In the genomic region with DNA sequence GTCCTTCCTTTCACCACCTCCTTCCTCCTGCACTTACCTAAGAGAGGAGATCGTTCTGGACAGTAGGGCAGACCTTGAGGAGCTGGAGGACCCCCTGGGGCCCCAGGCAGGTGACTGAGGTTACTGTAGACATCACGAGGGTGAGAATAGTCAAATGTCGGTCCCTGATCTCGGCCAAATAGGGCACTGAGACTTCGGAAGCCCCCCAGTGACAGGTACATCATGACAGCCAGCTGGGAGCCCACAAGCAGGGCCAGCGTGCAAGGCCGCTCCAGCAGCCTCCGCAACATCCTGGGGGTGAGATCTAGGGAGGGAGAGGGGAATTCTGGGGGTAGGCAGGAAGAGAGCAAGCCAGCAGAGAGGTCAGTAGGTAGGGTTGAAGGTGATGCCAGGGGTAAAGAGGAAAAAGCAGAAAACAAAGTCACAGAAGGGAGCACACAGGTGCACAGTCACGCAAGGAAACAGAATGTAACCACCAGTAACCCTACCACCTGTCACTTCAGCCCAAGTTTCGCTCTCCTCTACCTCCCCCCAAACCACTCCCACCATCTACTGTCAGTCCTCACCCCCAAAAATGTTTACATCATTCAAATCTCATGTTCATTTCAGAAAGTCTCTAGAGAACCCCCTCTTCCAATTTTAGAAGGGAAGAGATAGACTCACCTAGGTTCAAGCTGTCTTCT, we compare ENCODE assay signal across 9 cellular contexts. TPM values are rescaled to one million over a fixed set of nuclear protein-coding genes. Genes with fewer than 3 reads are reported as not detected.
A peak's percentile ranks its signal among the peaks of the same experiment; 100 is the strongest.
DNase-seq lines count a peak whose midpoint lies in the region; FAIRE-seq and TF ChIP-seq lines count a peak whose summit lies in the region.
"Had no signal": no experiment of that assay in that cellular context is flagged by ENCODE, and none has a peak within 500 bp of the region (broad histone marks: within the 10 kb centered on the region; RNA-seq: fewer than 3 reads in every experiment).

No MANE protein-coding gene starts in this region.

- no peak for FAIRE-seq in small intestine (lab: Jason Lieb, UNC)

- H3K36me3 Mint-ChIP-seq in CD14-positive monocyte, result peaks cover 48 to 54% of the 10 kb centered on the region in 2 donors
- peaks cover 60% of the 10 kb centered on the region for H3K36me3 Mint-ChIP-seq in dendritic cell treated with granulocyte-macrophage colony-stimulating factor and Interleukin-4, amounts not matched to agents 40 ng/mL and 50 ng/mL, for 4 days (ENCODE audit: low read depth)
- peaks cover 2% of the 10 kb centered on the region for H3K36me3 Mint-ChIP-seq in neural crest cell (ENCODE audit: low read depth)

- H3K27ac Mint-ChIP-seq in CD14-positive monocyte (peak overlapping the region in 5 of 7 donors; percentile 95 to 100 (median 100)), neural crest cell (ENCODE audit: unreplicated experiment) (no peak overlapping the region)
- peak overlapping the region; percentile 91 for H3K27ac Mint-ChIP-seq in dendritic cell treated with granulocyte-macrophage colony-stimulating factor and Interleukin-4, amounts not matched to agents 40 ng/mL and 50 ng/mL, for 4 days

- no peaks in the 10 kb centered on the region for H3K9me3 Mint-ChIP-seq in CD14-positive monocyte
- no peaks in the 10 kb centered on the region for H3K9me3 Mint-ChIP-seq in dendritic cell treated with granulocyte-macrophage colony-stimulating factor and Interleukin-4, amounts not matched to agents 40 ng/mL and 50 ng/mL, for 4 days
- no peaks in the 10 kb centered on the region for H3K9me3 Mint-ChIP-seq in neural crest cell

- H3K27me3 ChIP-seq in small intestine (ENCODE audit: control insufficient read depth in 2 of 2, insufficient read depth in 2 of 2, low read length in 2 of 2), result no peaks in the 10 kb centered on the region

- 78 to 87% (median 85%) methylated on average over 10 of the region's 10 CpGs for WGBS in small intestine, 3 donors

- TF ChIP-seq CTCF in CD14-positive monocyte (IDR thresholded peaks at IDR 0.05), result no peak
- TF ChIP-seq CTCF in LNCaP clone FGC (IDR thresholded peaks at IDR 0.05; ENCODE audit: control insufficient read depth, extremely low read depth, insufficient read depth), result no peak
- no peak for TF ChIP-seq CTCF in neural crest cell (conservative IDR thresholded peaks at IDR 0.05)

- peak overlapping the region in 1 of 2 donors; percentile 93 for H3K27ac ChIP-seq in small intestine (ENCODE audit: low read depth in 1 of 2, low read length in 1 of 2)

- peaks cover 6 to 10% of the 10 kb centered on the region in 2 donors for H3K36me3 ChIP-seq in small intestine (ENCODE audit: control insufficient read depth in 2 of 2, insufficient read depth in 2 of 2, low read length in 2 of 2)

- H3K4me1 Mint-ChIP-seq in CD14-positive monocyte (peaks cover 30% of the 10 kb centered on the region), neural crest cell (peaks cover 30% of the 10 kb centered on the region)
- peaks cover 31% of the 10 kb centered on the region for H3K4me1 Mint-ChIP-seq in dendritic cell treated with granulocyte-macrophage colony-stimulating factor and Interleukin-4, amounts not matched to agents 40 ng/mL and 50 ng/mL, for 4 days (ENCODE audit: low read depth)

- H3K27me3 Mint-ChIP-seq in CD14-positive monocyte (ENCODE audit: low read depth in 3 of 3) (no peaks in the 10 kb centered on the region), neural crest cell (ENCODE audit: low read depth) (no peaks in the 10 kb centered on the region)
- H3K27me3 Mint-ChIP-seq in dendritic cell treated with granulocyte-macrophage colony-stimulating factor and Interleukin-4, amounts not matched to agents 40 ng/mL and 50 ng/mL, for 4 days, result no peaks in the 10 kb centered on the region

- peak overlapping the region; percentile 92 for H3K4me3 ChIP-seq in LNCaP clone FGC (ENCODE audit: low read depth, low read length)
- peak overlapping the region in 1 of 2 donors; percentile 65 for H3K4me3 ChIP-seq in small intestine (ENCODE audit: low read depth in 1 of 2, low read length in 2 of 2)

- DNase-seq in CD14-positive monocyte (ENCODE audit: low spot score) (no peak), LNCaP clone FGC (ENCODE audit: low read depth) (no peak), neural crest cell (ENCODE audit: low read depth, low spot score) (no peak), NCI-H1092 treated with DMSO at 0.1 percent for 48 hours (lab: John Stamatoyannopoulos, UW) (no peak), cerebellar cortex (ENCODE audit: low spot score) (no peak), small intestine (no peak), RKO (ENCODE audit: low spot score) (no peak)
- DNase-seq: effector CD8-positive, alpha-beta T cell had no signal

- no peaks in the 10 kb centered on the region for H3K9me3 ChIP-seq in small intestine (ENCODE audit: control insufficient read depth, low read depth)

- H3K4me3 Mint-ChIP-seq in CD14-positive monocyte, result peak overlapping the region; percentile 99 to 100
- peak overlapping the region; percentile 99 for H3K4me3 Mint-ChIP-seq in dendritic cell treated with granulocyte-macrophage colony-stimulating factor and Interleukin-4, amounts not matched to agents 40 ng/mL and 50 ng/mL, for 4 days
- H3K4me3 Mint-ChIP-seq in neural crest cell, result peak overlapping the region; percentile 100

- peaks cover 0 to 3% of the 10 kb centered on the region in 2 donors for H3K4me1 ChIP-seq in small intestine (ENCODE audit: control insufficient read depth in 2 of 2, insufficient read depth in 1 of 2, low read depth in 1 of 2, low read length in 1 of 2)

- intact Hi-C loops in CD14-positive monocyte (cut with micrococcal nuclease), result no loop called here
- intact Hi-C loops in dendritic cell treated with granulocyte-macrophage colony-stimulating factor and Interleukin-4, amounts not matched to agents 40 ng/mL and 50 ng/mL, for 4 days (cut with micrococcal nuclease), result no loop called here

RNA-seq across cellular contexts. Expression of a gene that starts 1.4 kb away (rescaled TPM):
- polyA plus RNA-seq in CD14-positive monocyte, result 10 to 100 TPM; 16.8 to 21.0 TPM
- total RNA-seq in neural crest cell, result 50.6 and 53.2 TPM in 2 replicates
- 10 to 100 TPM; 16.5 to 34.3 (median 25.1) TPM for polyA plus RNA-seq in small intestine

RNA-seq across cellular contexts. Expression of a gene that starts 9.7 kb away (rescaled TPM):
- polyA plus RNA-seq in CD14-positive monocyte, result 10 to 100 TPM; 10.5 to 10.8 TPM
- total RNA-seq in neural crest cell, result 48.3 and 48.6 TPM in 2 replicates
- polyA plus RNA-seq in small intestine, result 10 to 100 TPM; 12.6 to 51.9 (median 18.1) TPM

RNA-seq across cellular contexts. Expression of a gene that starts 16.6 kb away (rescaled TPM):
- 10 to 100 TPM; 11.0 to 11.3 TPM for polyA plus RNA-seq in CD14-positive monocyte
- total RNA-seq in neural crest cell, result 41.6 and 45.2 TPM in 2 replicates
- polyA plus RNA-seq in small intestine, result 10 to 100 TPM; 15.4 to 19.7 (median 16.1) TPM

RNA-seq across cellular contexts. Expression of a gene that starts 22.1 kb away (rescaled TPM):
- 100 to 1,000 TPM; 108 to 120 TPM for polyA plus RNA-seq in CD14-positive monocyte
- total RNA-seq in neural crest cell, result 77.2 and 80.9 TPM in 2 replicates
- polyA plus RNA-seq in small intestine, result 100 to 1,000 TPM; 148 to 193 (median 187) TPM

RNA-seq across cellular contexts. Expression of a gene that starts 22.9 kb away (rescaled TPM):
- under 1 TPM in 1 of 2 donors, not detected in 1; 0.01 TPM for polyA plus RNA-seq in CD14-positive monocyte
- total RNA-seq in neural crest cell, result 4.6 and 4.8 TPM in 2 replicates
- polyA plus RNA-seq in small intestine, result 1 to 10 TPM in 1 of 3 donors, under 1 TPM in 2; under 0.01 to 7.9 (median 0.27) TPM
